ENCODE assay signal across 1 cellular context in genomic region chr18:63192885-63193349, GRCh38.
TF ChIP-seq lines count a peak whose summit lies in the region.

No MANE protein-coding gene starts in this region.

TF ChIP-seq in GM12878, 131 proteins besides CTCF, POLR2A, EP300 and RAD21 (continued from another document):
- TF ChIP-seq PRDM15 (CRISPR knock-in tag; IDR thresholded peaks at IDR 0.05) = no peak
- TF ChIP-seq PML (IDR thresholded peaks at IDR 0.05; ENCODE audit: low read length) = no peak
- TF ChIP-seq ETV6 (conservative IDR thresholded peaks at IDR 0.05 in 1 of 2, IDR thresholded peaks at IDR 0.05 in 1 of 2; ENCODE audit: borderline replicate concordance in 1 of 2, low read depth in 1 of 2) = no peak
- peak; percentile 94 for TF ChIP-seq ZNF687 (IDR thresholded peaks at IDR 0.05)
- no peak for TF ChIP-seq FOXK2 (IDR thresholded peaks at IDR 0.05)
- no peak for TF ChIP-seq POLR2AphosphoS5 (IDR thresholded peaks at IDR 0.05; ENCODE audit: low read length)
- no peak for TF ChIP-seq HDGF (IDR thresholded peaks at IDR 0.05)
- no peak for TF ChIP-seq BRCA1 (IDR thresholded peaks at IDR 0.05; ENCODE audit: low read depth, low read length)
- TF ChIP-seq FOXM1 (IDR thresholded peaks at IDR 0.05; ENCODE audit: low read depth, low read length) = peak; percentile 37; the same call in 1 of the 2 replicates
- no peak for TF ChIP-seq ESRRA (IDR thresholded peaks at IDR 0.05; ENCODE audit: low read length)
- peak; percentile 53; the same call in 1 of the 2 replicates for TF ChIP-seq BMI1 (IDR thresholded peaks at IDR 0.05; ENCODE audit: borderline replicate concordance)
- TF ChIP-seq USF1 (IDR thresholded peaks at IDR 0.05; ENCODE audit: borderline replicate concordance, extremely low read length, insufficient read depth, low read depth, low read length) = no peak
- no peak for TF ChIP-seq BCLAF1 (IDR thresholded peaks at IDR 0.05)
- TF ChIP-seq TBL1XR1 (IDR thresholded peaks at IDR 0.05; ENCODE audit: low read depth, low read length) = no peak; the same call in 1 of the 2 replicates
- no peak for TF ChIP-seq CBFB (IDR thresholded peaks at IDR 0.05; ENCODE audit: low read depth)
- TF ChIP-seq ZNF592 (IDR thresholded peaks at IDR 0.05) = peak; percentile 90
- TF ChIP-seq PBX3 (IDR thresholded peaks at IDR 0.05; ENCODE audit: insufficient replicate concordance, low read depth, low read length) = no peak
- no peak for TF ChIP-seq ZBTB4 (CRISPR knock-in tag; IDR thresholded peaks at IDR 0.05)
- TF ChIP-seq GATAD2B (conservative IDR thresholded peaks at IDR 0.05; ENCODE audit: low read depth) = no peak
- no peak for TF ChIP-seq TARDBP (IDR thresholded peaks at IDR 0.05; ENCODE audit: borderline replicate concordance)
- TF ChIP-seq NBN (IDR thresholded peaks at IDR 0.05) = 0 out of 2 replicates have a peak, but pooled peaks have one; percentile 37
- TF ChIP-seq ZBTB40 (IDR thresholded peaks at IDR 0.05; ENCODE audit: borderline replicate concordance) = no peak
- no peak for TF ChIP-seq SMAD5 (IDR thresholded peaks at IDR 0.05; ENCODE audit: low read depth)
- TF ChIP-seq SRF (IDR thresholded peaks at IDR 0.05; ENCODE audit: low read depth in 2 of 2, low read length in 2 of 2) = no peak
- no peak for TF ChIP-seq NR2C2 (IDR thresholded peaks at IDR 0.05; ENCODE audit: borderline replicate concordance, control insufficient read depth, insufficient read length, low read depth)
- peak; percentile 68 for TF ChIP-seq DPF2 (IDR thresholded peaks at IDR 0.05)
- TF ChIP-seq ZBED1 (IDR thresholded peaks at IDR 0.05; ENCODE audit: borderline replicate concordance) = peak; percentile 49; the same call in 1 of the 2 replicates
- no peak for TF ChIP-seq RELA (IDR thresholded peaks at IDR 0.05; ENCODE audit: borderline replicate concordance, partially characterized antibody)
TF ChIP-seq in GM12878: peak in this region for 35.
